Comparison of ENCODE assay signal across 24 cellular contexts in genomic region chr12:63816031-63816430, GRCh38. TPM values are rescaled to one million over a fixed set of nuclear protein-coding genes. Genes with fewer than 3 reads are reported as not detected.
DNase-seq lines count a peak whose midpoint lies in the region; ATAC-seq and TF ChIP-seq lines count a peak whose summit lies in the region.
"Had no signal": no experiment of that assay in that cellular context is flagged by ENCODE, and none has a peak within 500 bp of the region (broad histone marks: within the 10 kb centered on the region; RNA-seq: fewer than 3 reads in every experiment).

No MANE protein-coding gene starts in this region.

- intact Hi-C loops in ascending aorta (cut with DNase I) (no loop called here), testis (cut with DNase I; ENCODE audit: low total_unique reads) (no loop called here), colonic mucosa (cut with DNase I) (no loop called here)

- H3K9me3 ChIP-seq in ascending aorta (no peaks in the 10 kb centered on the region), testis (no peaks in the 10 kb centered on the region), colonic mucosa (no peaks in the 10 kb centered on the region)
- H3K9me3 ChIP-seq: breast epithelium had no signal

- WGBS in testis, 2 donors = 84 to 94% methylated on average over 6 of the region's 6 CpGs

- peaks cover 11% of the 10 kb centered on the region for H3K36me3 Mint-ChIP-seq in activated CD8-positive, alpha-beta memory T cell treated with anti-CD3 and anti-CD28 coated beads, Interleukin-2, amount 10 ng/mL, durations not matched to agents 7 days and 5 days
- no peaks in the 10 kb centered on the region for H3K36me3 Mint-ChIP-seq in stimulated activated memory B cell treated with anti-CD40 and anti-IgM and Interleukin-4, amounts not matched to agents 10 μg/mL and 1 μg/mL and 100 μg/mL, for 72 hours
- H3K36me3 Mint-ChIP-seq: type B pancreatic cell had no signal

- CTCF ChIA-PET in activated CD8-positive, alpha-beta memory T cell treated with anti-CD3 and anti-CD28 coated beads, Interleukin-2, amount 10 ng/mL, durations not matched to agents 7 days and 5 days (lab: Charles Lee) = interaction anchor here (4.4 kb wide), 1 partner anchor 16 kb away, joined by 26 read pairs; no protein-coding TSS in a partner anchor

- ATAC-seq in activated CD8-positive, alpha-beta memory T cell treated with anti-CD3 and anti-CD28 coated beads, Interleukin-2, amount 10 ng/mL, durations not matched to agents 7 days and 5 days = peak; percentile 10
- peak; percentile 33 for ATAC-seq in HG03108 (IDR thresholded peaks at IDR 0.05; ENCODE audit: unreplicated experiment)
- no peak for ATAC-seq in stimulated activated memory B cell treated with anti-CD40 and anti-IgM and Interleukin-4, amounts not matched to agents 10 μg/mL and 1 μg/mL and 100 μg/mL, for 72 hours
- ATAC-seq: activated CD4-positive, alpha-beta T cell treated with anti-CD3 and anti-CD28 coated beads for 36 hours; K562; naive thymus-derived CD8-positive, alpha-beta T cell had no signal

- H3K9ac ChIP-seq in colonic mucosa (ENCODE audit: low read depth in 2 of 2, low read length in 2 of 2) = no peak overlapping the region
- H3K9ac ChIP-seq: BLaER1 treated with 17β-estradiol and CSF1 and Interleukin-3, amounts not matched to agents 10 nM and 100 nM had no signal

- no peaks in the 10 kb centered on the region for H3K36me3 ChIP-seq in ascending aorta
- no peaks in the 10 kb centered on the region for H3K36me3 ChIP-seq in testis (ENCODE audit: low read depth, missing control alignments)
- H3K36me3 ChIP-seq in colonic mucosa = no peaks in the 10 kb centered on the region
- H3K36me3 ChIP-seq: BLaER1 treated with 17β-estradiol and CSF1 and Interleukin-3, amounts not matched to agents 10 nM and 100 nM; breast epithelium had no signal

- H3K4me3 ChIP-seq in ascending aorta = no peak overlapping the region
- no peak overlapping the region for H3K4me3 ChIP-seq in testis
- H3K4me3 ChIP-seq in colonic mucosa = no peak overlapping the region
- H3K4me3 ChIP-seq: BLaER1 treated with 17β-estradiol and CSF1 and Interleukin-3, amounts not matched to agents 10 nM and 100 nM; breast epithelium; hepatocyte; K562 had no signal

- H3K4me3 Mint-ChIP-seq in activated CD8-positive, alpha-beta memory T cell treated with anti-CD3 and anti-CD28 coated beads, Interleukin-2, amount 10 ng/mL, durations not matched to agents 7 days and 5 days = no peak overlapping the region
- no peak overlapping the region for H3K4me3 Mint-ChIP-seq in stimulated activated memory B cell treated with anti-CD40 and anti-IgM and Interleukin-4, amounts not matched to agents 10 μg/mL and 1 μg/mL and 100 μg/mL, for 72 hours
- H3K4me3 Mint-ChIP-seq: activated CD4-positive, alpha-beta T cell treated with anti-CD3 and anti-CD28 coated beads for 36 hours; dendritic cell treated with granulocyte-macrophage colony-stimulating factor and Interleukin-4, amounts not matched to agents 40 ng/mL and 50 ng/mL, for 4 days; naive thymus-derived CD8-positive, alpha-beta T cell; stimulated activated naive CD8-positive, alpha-beta T cell treated with anti-CD3 and anti-CD28 coated beads, Interleukin-15, Interleukin-2, amounts not matched to agents 100 ng/mL and 50 ng/mL, for 24 hours; type B pancreatic cell had no signal

- DNase-seq in activated CD8-positive, alpha-beta memory T cell treated with anti-CD3 and anti-CD28 coated beads, Interleukin-2, amount 10 ng/mL, durations not matched to agents 7 days and 5 days = no peak
- no peak for DNase-seq in activated CD8-positive, alpha-beta memory T cell treated with anti-CD3 and anti-CD28 coated beads for 24 hours
- no peak for DNase-seq in ascending aorta (ENCODE audit: low spot score in 2 of 2)
- DNase-seq in testis = no peak
- no peak for DNase-seq in colonic mucosa
- DNase-seq: activated CD4-positive, alpha-beta T cell treated with anti-CD3 and anti-CD28 coated beads for 36 hours; Calu3; foreskin fibroblast; kidney; mesenchymal stem cell; MV-4-11; naive thymus-derived CD8-positive, alpha-beta T cell; NCI-H187 treated with DMSO at 0.1 percent for 48 hours; stimulated activated CD4-positive, alpha-beta T cell treated with anti-CD3 and anti-CD28 coated beads, Interleukin-2, amount 100 ng/mL, for 24 hours had no signal

- no peaks in the 10 kb centered on the region for H3K27me3 Mint-ChIP-seq in activated CD8-positive, alpha-beta memory T cell treated with anti-CD3 and anti-CD28 coated beads, Interleukin-2, amount 10 ng/mL, durations not matched to agents 7 days and 5 days
- H3K27me3 Mint-ChIP-seq in stimulated activated memory B cell treated with anti-CD40 and anti-IgM and Interleukin-4, amounts not matched to agents 10 μg/mL and 1 μg/mL and 100 μg/mL, for 72 hours = peaks cover 23% of the 10 kb centered on the region
- H3K27me3 Mint-ChIP-seq: type B pancreatic cell had no signal

- H3K9me3 Mint-ChIP-seq in activated CD8-positive, alpha-beta memory T cell treated with anti-CD3 and anti-CD28 coated beads, Interleukin-2, amount 10 ng/mL, durations not matched to agents 7 days and 5 days (ENCODE audit: low read depth) = peaks cover 6% of the 10 kb centered on the region
- H3K9me3 Mint-ChIP-seq in stimulated activated memory B cell treated with anti-CD40 and anti-IgM and Interleukin-4, amounts not matched to agents 10 μg/mL and 1 μg/mL and 100 μg/mL, for 72 hours = peaks cover 11% of the 10 kb centered on the region

- H3K4me1 Mint-ChIP-seq in activated CD8-positive, alpha-beta memory T cell treated with anti-CD3 and anti-CD28 coated beads, Interleukin-2, amount 10 ng/mL, durations not matched to agents 7 days and 5 days = peaks cover 31% of the 10 kb centered on the region
- peaks cover 21% of the 10 kb centered on the region for H3K4me1 Mint-ChIP-seq in stimulated activated memory B cell treated with anti-CD40 and anti-IgM and Interleukin-4, amounts not matched to agents 10 μg/mL and 1 μg/mL and 100 μg/mL, for 72 hours

- TF ChIP-seq CTCF in VCaP (conservative IDR thresholded peaks at IDR 0.05) (no peak), ascending aorta (IDR thresholded peaks at IDR 0.05) (no peak), testis (IDR thresholded peaks at IDR 0.05) (no peak), colonic mucosa (IDR thresholded peaks at IDR 0.05) (no peak)

- H3K27me3 ChIP-seq in ascending aorta (no peaks in the 10 kb centered on the region), testis (no peaks in the 10 kb centered on the region), colonic mucosa (no peaks in the 10 kb centered on the region)
- H3K27me3 ChIP-seq: BLaER1 treated with 17β-estradiol and CSF1 and Interleukin-3, amounts not matched to agents 10 nM and 100 nM; breast epithelium; hepatocyte had no signal

- no peak for TF ChIP-seq POLR2A in testis (IDR thresholded peaks at IDR 0.05)

- peak overlapping the region; percentile 61 for H3K27ac ChIP-seq in VCaP
- H3K27ac ChIP-seq in ascending aorta = no peak overlapping the region
- H3K27ac ChIP-seq in testis = no peak overlapping the region
- H3K27ac ChIP-seq in colonic mucosa = no peak overlapping the region
- H3K27ac ChIP-seq: BLaER1 treated with 17β-estradiol and CSF1 and Interleukin-3, amounts not matched to agents 10 nM and 100 nM; breast epithelium; hepatocyte had no signal

- H3K27ac Mint-ChIP-seq in activated CD8-positive, alpha-beta memory T cell treated with anti-CD3 and anti-CD28 coated beads, Interleukin-2, amount 10 ng/mL, durations not matched to agents 7 days and 5 days = no peak overlapping the region
- peak overlapping the region; percentile 81 for H3K27ac Mint-ChIP-seq in stimulated activated memory B cell treated with anti-CD40 and anti-IgM and Interleukin-4, amounts not matched to agents 10 μg/mL and 1 μg/mL and 100 μg/mL, for 72 hours
- H3K27ac Mint-ChIP-seq: dendritic cell treated with granulocyte-macrophage colony-stimulating factor and Interleukin-4, amounts not matched to agents 40 ng/mL and 50 ng/mL, for 4 days; naive thymus-derived CD8-positive, alpha-beta T cell; type B pancreatic cell had no signal

- H3K4me1 ChIP-seq in ascending aorta = no peaks in the 10 kb centered on the region
- H3K4me1 ChIP-seq in testis = no peaks in the 10 kb centered on the region
- no peaks in the 10 kb centered on the region for H3K4me1 ChIP-seq in colonic mucosa
- H3K4me1 ChIP-seq: breast epithelium had no signal

RNA-seq across cellular contexts. Expression of gene SRGAP1, which starts 28.5 kb away (rescaled TPM):
- under 1 TPM in 1 of 2 experiments, not detected in 1; 0.14 TPM for total RNA-seq in activated CD8-positive, alpha-beta memory T cell treated with anti-CD3 and anti-CD28 coated beads, Interleukin-2, amount 10 ng/mL, durations not matched to agents 7 days and 5 days
- total RNA-seq in ascending aorta = 5.5 TPM
- 10 to 100 TPM; 26.9 to 47.2 TPM for total RNA-seq in testis
- 9.4 TPM for polyA plus RNA-seq in testis (ENCODE audit: insufficient read depth, low read depth, low replicate concordance)
- 1 to 10 TPM; 8.7 to 9.8 TPM for total RNA-seq in colonic mucosa
- total RNA-seq: naive thymus-derived CD8-positive, alpha-beta T cell had no signal

RNA-seq across cellular contexts. Expression of gene RXYLT1, which starts 36.3 kb away (rescaled TPM):
- 10 to 100 TPM; 13.2 to 19.0 TPM for total RNA-seq in activated CD8-positive, alpha-beta memory T cell treated with anti-CD3 and anti-CD28 coated beads, Interleukin-2, amount 10 ng/mL, durations not matched to agents 7 days and 5 days
- total RNA-seq in ascending aorta = 1.5 TPM
- total RNA-seq in testis = 10 to 100 TPM; 29.2 to 33.5 TPM
- 28.2 TPM for polyA plus RNA-seq in testis (ENCODE audit: insufficient read depth, low read depth, low replicate concordance)
- total RNA-seq in colonic mucosa = 10 to 100 TPM; 11.2 to 15.0 TPM
